In the genomic region with DNA sequence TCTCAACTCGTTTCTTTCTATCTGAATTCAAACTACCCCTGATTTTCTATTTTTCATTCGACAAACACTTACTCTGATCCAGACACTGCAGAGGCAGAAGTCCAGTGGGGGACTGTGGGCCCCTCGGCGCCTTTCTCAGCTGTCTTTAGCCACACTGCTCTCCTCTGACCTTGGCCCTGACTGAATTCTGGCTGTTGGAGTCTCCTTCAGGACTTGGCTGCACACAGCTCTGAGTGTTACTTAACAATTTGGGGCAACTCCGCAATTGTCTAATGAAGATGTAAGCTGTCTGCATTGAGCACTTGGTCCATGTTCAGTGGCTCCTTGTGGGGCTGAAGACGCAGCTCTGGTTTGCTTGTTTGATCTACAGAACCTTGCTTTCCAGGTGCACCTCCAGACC, we compare ENCODE assay signal across 8 cellular contexts.
"Had no signal": no experiment of that assay in that cellular context is flagged by ENCODE, and none has a peak within 500 bp of the region (broad histone marks: within the 10 kb centered on the region; RNA-seq: fewer than 3 reads in every experiment).

No MANE protein-coding gene starts in this region.

- H3K4me3 ChIP-seq: GM12878 had no signal

- FAIRE-seq: G401.6, GM12878, GM12891, GM12892, GM18507, GM19239 had no signal

- DNase-seq: GDM1, GF-D8 had no signal

- ATAC-seq: GM12878 had no signal
